ENCODE assay signal across 1 cellular context in genomic region chr14:36646664-36647416, GRCh38.
A peak's percentile ranks its signal among the peaks of the same experiment; 100 is the strongest.
TF ChIP-seq lines count a peak whose summit lies in the region.

No MANE protein-coding gene starts in this region.

TF ChIP-seq in HepG2, 621 proteins besides CTCF, POLR2A, EP300 and RAD21 (continued from another document):
- no peak for TF ChIP-seq ZNF362 (CRISPR knock-in tag; IDR thresholded peaks at IDR 0.05; ENCODE audit: borderline replicate concordance)
- TF ChIP-seq ETV6 (CRISPR knock-in tag; conservative IDR thresholded peaks at IDR 0.05) = no peak
- no peak for TF ChIP-seq CC2D1A (CRISPR knock-in tag; IDR thresholded peaks at IDR 0.05)
- 0 out of 2 replicates have a peak, but pooled peaks have one; percentile 28 for TF ChIP-seq CENPT (CRISPR knock-in tag; IDR thresholded peaks at IDR 0.05; ENCODE audit: low read depth)
TF ChIP-seq in HepG2: peak in this region for 5.
